ENCODE assay signal across 8 cellular contexts in the genomic region with DNA sequence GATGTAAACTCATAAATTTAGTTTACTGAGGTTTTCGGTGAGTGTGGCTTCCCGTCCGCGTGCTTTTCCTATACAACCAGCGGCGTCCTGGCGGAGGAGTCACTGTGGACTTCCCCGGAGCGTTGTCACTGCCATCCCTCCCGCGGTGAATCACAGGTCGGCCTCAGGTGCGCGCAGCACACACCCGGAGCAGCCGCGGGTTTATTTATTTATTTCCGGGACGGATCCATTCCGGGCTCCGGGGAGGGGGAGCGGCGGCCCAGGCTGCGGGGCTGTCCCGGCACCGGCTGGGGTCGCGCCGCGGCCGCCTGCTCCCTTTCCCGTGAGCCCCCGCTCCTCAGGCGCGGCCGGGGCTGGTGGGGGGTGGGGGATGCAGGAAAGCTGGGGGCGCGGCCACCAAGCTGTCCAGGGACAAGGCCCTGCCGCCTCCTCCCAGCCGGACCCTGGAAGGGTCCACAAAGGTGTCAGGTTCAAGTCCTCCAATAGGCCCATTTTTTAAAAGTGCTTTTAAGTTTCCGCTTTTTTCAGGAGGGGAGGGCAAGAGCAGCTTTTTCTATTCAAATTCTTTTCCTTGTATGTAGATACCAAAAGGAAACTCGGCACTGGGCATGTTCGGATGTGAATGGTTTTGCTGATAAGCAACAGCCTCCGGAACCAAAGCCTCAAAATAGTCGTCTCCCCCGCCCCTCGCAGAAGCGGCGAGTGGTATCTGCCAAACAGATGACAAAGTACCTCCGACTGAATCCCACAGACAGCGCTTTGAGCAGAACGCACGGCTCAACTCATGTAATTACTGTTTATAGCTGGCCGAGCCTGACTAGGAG.
DNase-seq lines count a peak whose midpoint lies in the region; ATAC-seq and TF ChIP-seq lines count a peak whose summit lies in the region.

No MANE protein-coding gene starts in this region.

- no peaks in the 10 kb centered on the region for H3K9me3 ChIP-seq in effector memory CD4-positive, alpha-beta T cell (ENCODE audit: control insufficient read depth, low read length)
- H3K9me3 ChIP-seq in lung (ENCODE audit: control insufficient read depth in 2 of 2, insufficient read depth in 1 of 2, low read length in 1 of 2), result no peaks in the 10 kb centered on the region

- WGBS in lung, 2 donors, result 0 to 1% methylated on average over 43 to 54 of the region's 54 CpGs

- H3K4me1 ChIP-seq in effector memory CD4-positive, alpha-beta T cell (ENCODE audit: control insufficient read depth, insufficient read depth, low read length, poor library complexity, severe bottlenecking), result peaks cover 20% of the 10 kb centered on the region
- peaks cover 8 to 31% of the 10 kb centered on the region in 2 donors for H3K4me1 ChIP-seq in lung (ENCODE audit: control insufficient read depth in 2 of 2, insufficient read depth in 2 of 2, low read length in 2 of 2)

- no peaks in the 10 kb centered on the region for H3K27me3 ChIP-seq in effector memory CD4-positive, alpha-beta T cell (replicated peaks; ENCODE audit: control insufficient read depth, insufficient read depth, low read length, poor library complexity, severe bottlenecking)
- no peaks in the 10 kb centered on the region for H3K27me3 ChIP-seq in lung (ENCODE audit: control insufficient read depth, insufficient read depth)

- TF ChIP-seq CTCF in lung (IDR thresholded peaks at IDR 0.05; ENCODE audit: control extremely low read depth, extremely low read depth), result no peak

- ATAC-seq in GM18858 (IDR thresholded peaks at IDR 0.05; ENCODE audit: unreplicated experiment) (peak; percentile 54), HG03520 (IDR thresholded peaks at IDR 0.05; ENCODE audit: unreplicated experiment) (peak; percentile 78), lung (ENCODE audit: insufficient read depth, low FRiP score) (peak; percentile 86)

- peak overlapping the region; percentile 68 for H3K4me3 ChIP-seq in effector memory CD4-positive, alpha-beta T cell (ENCODE audit: insufficient read depth, low read depth, low read length, poor library complexity, severe bottlenecking)
- peak overlapping the region; percentile 58 for H3K4me3 ChIP-seq in lung

- no peaks in the 10 kb centered on the region for H3K36me3 ChIP-seq in effector memory CD4-positive, alpha-beta T cell (ENCODE audit: control insufficient read depth, insufficient read depth, low read length)
- peaks cover 0 to 3% of the 10 kb centered on the region in 2 donors for H3K36me3 ChIP-seq in lung (ENCODE audit: control insufficient read depth in 2 of 2, insufficient read depth in 2 of 2, low read length in 2 of 2)

- DNase-seq in NCI-H82 (lab: John Stamatoyannopoulos, UW) (peak; percentile 76), lung (ENCODE audit: low spot score) (peak; percentile 87), cortex of kidney (lab: John Stamatoyannopoulos, UW) (no peak)
- DNase-seq in activated CD8-positive, alpha-beta memory T cell treated with anti-CD3 and anti-CD28 coated beads for 4 hours (ENCODE audit: low read depth in 2 of 2), result peak; percentile 71 to 84
- peak; percentile 84 to 88 (median 87) for DNase-seq in effector memory CD4-positive, alpha-beta T cell
- peak; percentile 75 to 84 for DNase-seq in stimulated activated CD4-positive, alpha-beta T cell treated with anti-CD3 and anti-CD28 coated beads, Interleukin-4, amount 100 ng/mL, for 48 hours (ENCODE audit: low read depth in 2 of 2)

- H3K27ac ChIP-seq in effector memory CD4-positive, alpha-beta T cell (ENCODE audit: insufficient read depth, low read length, poor library complexity, severe bottlenecking), result peak overlapping the region; percentile 85
- peak overlapping the region; percentile 86 to 95 for H3K27ac ChIP-seq in lung (ENCODE audit: low read depth in 1 of 2, low read length in 1 of 2)
